Comparison of ENCODE assay signal across 8 cellular contexts in genomic region chrX:132216806-132217202, GRCh38. TPM values are rescaled to one million over a fixed set of nuclear protein-coding genes. Genes with fewer than 3 reads are reported as not detected.
DNase-seq lines count a peak whose midpoint lies in the region; ATAC-seq and TF ChIP-seq lines count a peak whose summit lies in the region.

No MANE protein-coding gene starts in this region.

- WGBS in lung, 2 donors, result 0 to 33% methylated on average over 11 of the region's 11 CpGs
- 0 to 34% methylated on average over 9 to 11 of the region's 11 CpGs for WGBS in upper lobe of left lung, 2 donors

- H3K4me3 ChIP-seq in BLaER1 (peak overlapping the region; percentile 76), brain microvascular endothelial cell (ENCODE audit: low read depth, low read length) (peak overlapping the region; percentile 66), lung (peak overlapping the region; percentile 84), upper lobe of left lung (peak overlapping the region; percentile 15 to 83 (median 73))

- no peak for TF ChIP-seq EP300 in upper lobe of left lung (IDR thresholded peaks at IDR 0.05)

- H3K27ac ChIP-seq in BLaER1 (peak overlapping the region; percentile 94), brain microvascular endothelial cell (peak overlapping the region; percentile 89), lung (ENCODE audit: low read depth in 1 of 2, low read length in 1 of 2) (peak overlapping the region; percentile 94 to 96), upper lobe of left lung (peak overlapping the region; percentile 98 to 99 (median 98))

- H3K4me2 ChIP-seq in BLaER1, result peak overlapping the region; percentile 66

- peak; percentile 16 for ATAC-seq in GM21381 (IDR thresholded peaks at IDR 0.05; ENCODE audit: unreplicated experiment)
- no peak for ATAC-seq in lung (ENCODE audit: insufficient read depth, low FRiP score)
- ATAC-seq in upper lobe of left lung (ENCODE audit: low FRiP score in 2 of 2), result peak in 1 of 2 donors; percentile 16

- H3K36me3 ChIP-seq in BLaER1, result peaks cover 8% of the 10 kb centered on the region; the same call in 1 of the 2 replicates
- H3K36me3 ChIP-seq in brain microvascular endothelial cell (replicated peaks), result no peaks in the 10 kb centered on the region
- H3K36me3 ChIP-seq in lung (ENCODE audit: control insufficient read depth in 2 of 2, insufficient read depth in 2 of 2, low read length in 2 of 2), result peaks cover 0 to 2% of the 10 kb centered on the region in 2 donors
- no peaks in the 10 kb centered on the region for H3K36me3 ChIP-seq in upper lobe of left lung

- TF ChIP-seq CTCF in brain microvascular endothelial cell (IDR thresholded peaks at IDR 0.05; ENCODE audit: low read depth, low read length, missing control alignments) (no peak), lung (IDR thresholded peaks at IDR 0.05; ENCODE audit: control extremely low read depth, extremely low read depth) (no peak), upper lobe of left lung (IDR thresholded peaks at IDR 0.05) (no peak)

- peak; percentile 47 for DNase-seq in NCI-H1105 (lab: John Stamatoyannopoulos, UW)
- DNase-seq in brain microvascular endothelial cell, result no peak
- no peak for DNase-seq in lung (ENCODE audit: low spot score)
- DNase-seq in upper lobe of left lung, result no peak
- DNase-seq in AG08396 (ENCODE audit: low spot score), result no peak
- no peak for DNase-seq in NCI-H187 treated with DMSO at 0.1 percent for 48 hours (lab: John Stamatoyannopoulos, UW)

- H3K4me1 ChIP-seq in BLaER1 (peaks cover 13% of the 10 kb centered on the region), lung (ENCODE audit: control insufficient read depth in 2 of 2, insufficient read depth in 2 of 2, low read length in 2 of 2) (peaks cover 0 to 5% of the 10 kb centered on the region in 2 donors), upper lobe of left lung (peaks cover 5 to 30% (median 11%) of the 10 kb centered on the region in 4 donors)

- in situ Hi-C loops in brain microvascular endothelial cell (cut with HindIII; ENCODE audit: low pct_ligation_motif_present, low sequenced_read_pairs), result no loop called here

- peak overlapping the region; percentile 91 for H3K9ac ChIP-seq in BLaER1

- H4K20me1 ChIP-seq in BLaER1, result peaks cover 33% of the 10 kb centered on the region

- no peaks in the 10 kb centered on the region for H3K9me3 ChIP-seq in BLaER1
- no peaks in the 10 kb centered on the region for H3K9me3 ChIP-seq in lung (ENCODE audit: control insufficient read depth in 2 of 2, insufficient read depth in 1 of 2, low read length in 1 of 2)
- no peaks in the 10 kb centered on the region for H3K9me3 ChIP-seq in upper lobe of left lung

- TF ChIP-seq POLR2A in upper lobe of left lung (IDR thresholded peaks at IDR 0.05), result no peak

- H3K27me3 ChIP-seq in BLaER1 (peaks cover 70% of the 10 kb centered on the region), brain microvascular endothelial cell (replicated peaks) (no peaks in the 10 kb centered on the region), lung (ENCODE audit: control insufficient read depth, insufficient read depth) (no peaks in the 10 kb centered on the region), upper lobe of left lung (no peaks in the 10 kb centered on the region)

RNA-seq across cellular contexts. Expression of gene RAP2C, which starts 2.4 kb away (rescaled TPM):
- total RNA-seq in lung (10 to 100 TPM; 20.1 to 26.7 TPM), upper lobe of left lung (10 to 100 TPM; 13.5 to 27.2 (median 22.0) TPM)
- polyA plus RNA-seq in lung, result 10 to 100 TPM; 17.1 to 32.0 TPM
